ENCODE assay signal across 1 cellular context in genomic region chr4:1629704-1630093, GRCh38.
TF ChIP-seq lines count a peak whose summit lies in the region.

No MANE protein-coding gene starts in this region.

TF ChIP-seq in K562, 482 proteins besides CTCF, POLR2A, EP300 and RAD21 (continued from another document):
- TF ChIP-seq PREB (CRISPR knock-in tag; IDR thresholded peaks at IDR 0.05) = no peak
- TF ChIP-seq ADNP (tag; IDR thresholded peaks at IDR 0.05) = no peak
